14 cellular contexts compared by ENCODE assay signal in genomic region chr2:179543361-179543901, GRCh38.
DNase-seq lines count a peak whose midpoint lies in the region; ATAC-seq and TF ChIP-seq lines count a peak whose summit lies in the region.
"Had no signal": no experiment of that assay in that cellular context is flagged by ENCODE, and none has a peak within 500 bp of the region (broad histone marks: within the 10 kb centered on the region; RNA-seq: fewer than 3 reads in every experiment).

No MANE protein-coding gene starts in this region.

- no TSS peak for BruUV-seq in mammary epithelial cell (replicated peaks; lab: Mats Ljungman, UMichigan)

- no peak overlapping the region for H3K4me3 ChIP-seq in mammary epithelial cell (replicated peaks in 1 of 3; ENCODE audit: insufficient read depth in 1 of 3, low read depth in 2 of 3, low read length in 3 of 3)
- H3K4me3 ChIP-seq: colonic mucosa, prostate gland, SK-N-MC, transverse colon had no signal

- H3K9me3 ChIP-seq in mammary epithelial cell (replicated peaks; ENCODE audit: insufficient read depth, low read length), result peaks cover 3% of the 10 kb centered on the region
- H3K9me3 ChIP-seq: colonic mucosa, prostate gland, transverse colon had no signal

- H3K9ac ChIP-seq in mammary epithelial cell (ENCODE audit: insufficient read depth, low read length), result no peak overlapping the region

- intact Hi-C loops in mammary epithelial cell (cut with micrococcal nuclease), result no loop called here

- dilution Hi-C loops in mammary epithelial cell (cut with HindIII; ENCODE audit: low sequenced_read_pairs), result no loop called here

- no peaks in the 10 kb centered on the region for H3K79me2 ChIP-seq in mammary epithelial cell (ENCODE audit: insufficient read depth, low read length)

- H4K20me1 ChIP-seq in mammary epithelial cell (ENCODE audit: insufficient read depth, low read length), result no peaks in the 10 kb centered on the region

- in situ Hi-C loops in mammary epithelial cell (cut with MboI; ENCODE audit: low sequenced_read_pairs in 2 of 2), result no loop called here

- no peak overlapping the region for H3K4me2 ChIP-seq in mammary epithelial cell (ENCODE audit: insufficient read depth, low read depth, low read length)

- CTCF ChIA-PET in mammary epithelial cell (lab: Charles Lee; ENCODE audit: low non-redundant PET), result no interaction called here

- H3K27me3 ChIP-seq in mammary epithelial cell (ENCODE audit: insufficient read depth, low read length), result no peaks in the 10 kb centered on the region
- H3K27me3 ChIP-seq: colonic mucosa, transverse colon had no signal

- ATAC-seq in HG02623 (IDR thresholded peaks at IDR 0.05; ENCODE audit: unreplicated experiment), result no peak

- peak; percentile 20 to 97 (median 76) for DNase-seq in NCI-H1417 (lab: John Stamatoyannopoulos, UW)
- no peak for DNase-seq in NCI-H1417 treated with DMSO at 0.1 percent for 48 hours (lab: John Stamatoyannopoulos, UW)
- DNase-seq in NCI-H146 (lab: John Stamatoyannopoulos, UW), result peak; percentile 72
- peak; percentile 57 for DNase-seq in mammary epithelial cell
- DNase-seq in retina, result peak; percentile 21
- no peak for DNase-seq in DMS114 treated with DMSO at 0.1 percent for 48 hours (lab: John Stamatoyannopoulos, UW; ENCODE audit: unreplicated experiment)
- no peak for DNase-seq in stimulated activated CD4-positive, alpha-beta T cell treated with anti-CD3 and anti-CD28 coated beads, Interleukin-2, amount 100 ng/mL, for 24 hours
- DNase-seq: activated naive CD8-positive, alpha-beta T cell treated with anti-CD3 and anti-CD28 coated beads, Interleukin-2, amount 10 ng/mL, durations not matched to agents 7 days and 5 days; colonic mucosa; NCI-H1694; transverse colon had no signal

- H3K36me3 ChIP-seq in mammary epithelial cell (ENCODE audit: insufficient read depth, low read length), result no peaks in the 10 kb centered on the region
- H3K36me3 ChIP-seq: colonic mucosa, prostate gland, transverse colon had no signal

- H2AFZ ChIP-seq in mammary epithelial cell (ENCODE audit: low read depth, low read length), result no peak overlapping the region

- H3K27ac ChIP-seq in mammary epithelial cell (ENCODE audit: insufficient read depth, low read depth, low read length), result no peak overlapping the region
- H3K27ac ChIP-seq: colonic mucosa, prostate gland, SK-N-MC, transverse colon had no signal

- WGBS in mammary epithelial cell (ENCODE audit: low coverage, missing lambda C conversion rate), result 65% methylated on average over 3 of the region's 3 CpGs

- H3K4me1 ChIP-seq in mammary epithelial cell (ENCODE audit: insufficient read depth, low read length), result no peaks in the 10 kb centered on the region
- H3K4me1 ChIP-seq: colonic mucosa, prostate gland, transverse colon had no signal

- no peak for TF ChIP-seq CTCF in mammary epithelial cell (conservative IDR thresholded peaks at IDR 0.05 in 1 of 2, IDR thresholded peaks at IDR 0.05 in 1 of 2; ENCODE audit: extremely low read depth in 1 of 2, insufficient read depth in 1 of 2, low read depth in 1 of 2, low read length in 2 of 2)

Comparison
In these comparisons a context has a peak if more than half of its experiments do, and no peak if none do; other contexts are left out.
1. DNase-seq: peak in NCI-H1417 (3 of 3), NCI-H146 (single experiment), mammary epithelial cell (single experiment) and retina (single experiment); none in NCI-H1417 treated with DMSO at 0.1 percent for 48 hours (single experiment), DMS114 treated with DMSO at 0.1 percent for 48 hours (single experiment) and stimulated activated CD4-positive, alpha-beta T cell treated with anti-CD3 and anti-CD28 coated beads, Interleukin-2, amount 100 ng/mL, for 24 hours (0 of 2).